14 cellular contexts compared by ENCODE assay signal in genomic region chr9:123232332-123232731, GRCh38.
"Had no signal": no experiment of that assay in that cellular context is flagged by ENCODE, and none has a peak within 500 bp of the region (broad histone marks: within the 10 kb centered on the region; RNA-seq: fewer than 3 reads in every experiment).

No MANE protein-coding gene starts in this region.

- DNase-seq: activated CD4-positive, alpha-beta memory T cell treated with anti-CD3 and anti-CD28 coated beads, Interleukin-2, amount 10 ng/mL, durations not matched to agents 7 days and 5 days; activated CD4-positive, CD25-positive, alpha-beta regulatory T cell treated with anti-CD3 and anti-CD28 coated beads, Interleukin-2, amount 50 U/mL, for 72 hours; activated gamma-delta T cell treated with Interleukin-2 at 50 U/mL for 16 hours; activated naive CD8-positive, alpha-beta T cell treated with anti-CD3 and anti-CD28 coated beads for 36 hours; activated T-cell treated with anti-CD3 and anti-CD28 coated beads, Interleukin-2, amount 50 U/mL, for 48 hours; anterior cingulate cortex; dermis blood vessel endothelial cell; endodermal cell; immature natural killer cell; stimulated activated CD4-positive, alpha-beta T cell treated with anti-CD3 and anti-CD28 coated beads, Interleukin-4, amount 100 ng/mL, for 24 hours; stomach had no signal

- H3K4me1 ChIP-seq: breast epithelium, stomach, vagina had no signal

- H3K36me3 Mint-ChIP-seq: immature natural killer cell had no signal

- H3K4me3 ChIP-seq: breast epithelium, stomach, vagina had no signal

- H3K9me3 Mint-ChIP-seq: activated CD4-positive, alpha-beta memory T cell treated with anti-CD3 and anti-CD28 coated beads, Interleukin-2, amount 10 ng/mL, durations not matched to agents 7 days and 5 days; activated naive CD8-positive, alpha-beta T cell treated with anti-CD3 and anti-CD28 coated beads for 36 hours; endodermal cell; immature natural killer cell; nephron had no signal

- H3K27me3 Mint-ChIP-seq: activated CD4-positive, alpha-beta memory T cell treated with anti-CD3 and anti-CD28 coated beads, Interleukin-2, amount 10 ng/mL, durations not matched to agents 7 days and 5 days; activated naive CD8-positive, alpha-beta T cell treated with anti-CD3 and anti-CD28 coated beads for 36 hours had no signal

- H3K4me3 Mint-ChIP-seq: activated CD4-positive, alpha-beta memory T cell treated with anti-CD3 and anti-CD28 coated beads, Interleukin-2, amount 10 ng/mL, durations not matched to agents 7 days and 5 days; activated naive CD8-positive, alpha-beta T cell treated with anti-CD3 and anti-CD28 coated beads for 36 hours; endodermal cell; immature natural killer cell; nephron had no signal

- H3K27ac ChIP-seq: breast epithelium, stomach, vagina had no signal

- H3K27me3 ChIP-seq: breast epithelium, stomach, vagina had no signal

- H3K36me3 ChIP-seq: breast epithelium, stomach, vagina had no signal

- H3K27ac Mint-ChIP-seq: activated CD4-positive, alpha-beta memory T cell treated with anti-CD3 and anti-CD28 coated beads, Interleukin-2, amount 10 ng/mL, durations not matched to agents 7 days and 5 days; activated naive CD8-positive, alpha-beta T cell treated with anti-CD3 and anti-CD28 coated beads for 36 hours; endodermal cell; immature natural killer cell had no signal

- H3K9me3 ChIP-seq: breast epithelium, stomach, vagina had no signal
